ENCODE assay signal across 8 cellular contexts in the genomic region with DNA sequence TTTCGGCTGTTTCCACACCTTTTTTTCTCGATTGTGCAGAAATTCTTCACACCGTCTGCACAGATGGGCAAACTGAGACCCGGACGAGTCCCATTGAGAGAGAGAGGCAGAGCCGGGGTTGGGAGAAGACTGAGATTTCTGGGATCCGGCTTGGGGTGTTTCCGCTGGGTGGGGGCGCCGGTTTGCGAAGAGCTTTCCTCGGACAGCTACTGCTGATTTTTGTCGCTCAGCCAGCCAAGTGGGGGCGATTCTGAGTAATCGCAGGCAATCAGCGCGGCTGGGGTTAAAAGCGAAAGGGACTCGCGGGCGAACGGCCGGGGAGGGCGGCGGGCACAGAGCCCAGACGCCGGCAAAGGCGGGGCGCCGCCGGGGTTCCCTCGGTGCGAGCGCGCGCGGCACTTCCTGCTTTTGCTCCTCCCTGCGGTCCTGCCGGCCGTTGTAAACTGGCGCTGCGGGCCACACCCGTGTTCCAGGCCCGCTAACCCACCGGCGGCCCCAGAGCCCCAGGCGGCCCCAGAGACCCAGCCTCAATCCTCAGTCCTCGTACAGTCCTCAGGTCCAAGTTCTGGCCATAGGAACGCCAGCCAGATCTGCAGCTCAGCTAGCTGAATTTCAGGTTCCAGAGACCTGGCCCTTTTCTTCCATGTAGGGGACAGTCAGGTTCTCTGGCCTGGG. TPM values are rescaled to one million over a fixed set of nuclear protein-coding genes. Genes with fewer than 3 reads are reported as not detected.
DNase-seq lines count a peak whose midpoint lies in the region; ATAC-seq, FAIRE-seq and TF ChIP-seq lines count a peak whose summit lies in the region.

No MANE protein-coding gene starts in this region.

- intact Hi-C loops in right lobe of liver (cut with DNase I): no loop called here

- ATAC-seq in HG03432 (IDR thresholded peaks at IDR 0.05; ENCODE audit: unreplicated experiment): peak; percentile 93
- ATAC-seq in right lobe of liver: peak; percentile 81 to 88 (median 88)

- H3K27ac ChIP-seq in right lobe of liver: peak overlapping the region; percentile 84 to 89 (median 85)

- peak; percentile 82 for TF ChIP-seq POLR2A in right lobe of liver (IDR thresholded peaks at IDR 0.05)

- WGBS in right lobe of liver (ENCODE audit: insufficient coverage, low coverage, low lambda C conversion rate, missing lambda C conversion rate): 0% methylated on average over 13 of the region's 49 CpGs

- DNase-seq in C1 segment of cervical spinal cord (lab: John Stamatoyannopoulos, UW) (peak in 13 of 14 donors; percentile 49 to 86 (median 76)), GM19239 (ENCODE audit: insufficient read length, low spot score) (peak; percentile 73), NCI-H526 (lab: John Stamatoyannopoulos, UW) (peak; percentile 50 to 93), dermis blood vessel endothelial cell (peak; percentile 91), right lobe of liver (peak; percentile 94 to 95 (median 94))
- DNase-seq in activated CD4-positive, alpha-beta T cell treated with anti-CD3 and anti-CD28 coated beads, Interleukin-2, amount 50 U/mL, for 4 hours: peak; percentile 73 to 75
- DNase-seq in stimulated activated CD4-positive, alpha-beta T cell treated with anti-CD3 and anti-CD28 coated beads, Interleukin-4, amount 100 ng/mL, for 1 hour: peak; percentile 80

- peaks cover 0 to 11% (median 4%) of the 10 kb centered on the region in 4 donors for H3K4me1 ChIP-seq in right lobe of liver

- H3K4me3 ChIP-seq in right lobe of liver: peak overlapping the region; percentile 54 to 66 (median 61)

- TF ChIP-seq CTCF in right lobe of liver (IDR thresholded peaks at IDR 0.05): peak in 1 of 4 donors; percentile 7

- H3K9me3 ChIP-seq in right lobe of liver: no peaks in the 10 kb centered on the region

- H3K36me3 ChIP-seq in right lobe of liver: no peaks in the 10 kb centered on the region

- no peaks in the 10 kb centered on the region for H3K27me3 ChIP-seq in right lobe of liver

- peak; percentile 85 for FAIRE-seq in GM19239 (lab: Jason Lieb, UNC)

RNA-seq across cellular contexts. Expression of a gene that starts 32.4 kb away (rescaled TPM):
- total RNA-seq in dermis blood vessel endothelial cell: 73.5 and 159 TPM in 2 replicates
- 100 to 1,000 TPM in 3 of 6 experiments, 10 to 100 TPM in 2, 1 to 10 TPM in 1; 9.3 to 116 (median 88.1) TPM for total RNA-seq in right lobe of liver

Comparison
In these comparisons a context has a peak if more than half of its experiments do, and no peak if none do; other contexts are left out.
1. Peak in every context shown above with its lines: DNase-seq, ATAC-seq, H3K4me3 ChIP-seq and H3K27ac ChIP-seq.